In genomic region chr5:33789558-33789957, GRCh38 we compare ENCODE assay signal across 11 cellular contexts.
"Had no signal": no experiment of that assay in that cellular context is flagged by ENCODE, and none has a peak within 500 bp of the region (broad histone marks: within the 10 kb centered on the region; RNA-seq: fewer than 3 reads in every experiment).

No MANE protein-coding gene starts in this region.

- ATAC-seq: left colon, T-helper 17 cell had no signal

- H3K4me1 ChIP-seq: transverse colon had no signal

- H3K27ac ChIP-seq: ovary, transverse colon had no signal

- H3K36me3 ChIP-seq: ovary, transverse colon had no signal

- H3K9me3 Mint-ChIP-seq: activated T-helper 2 cell treated with anti-CD3 and anti-CD28 coated beads, Interferon-gamma antibody, Interleukin-2, Interleukin-4, amounts not matched to agents 10 μg/mL and 5 μg/mL and 100 μg/mL, durations not matched to agents 14 hours and 24 hours and 36 hours; central memory CD8-positive, alpha-beta T cell; dendritic cell treated with granulocyte-macrophage colony-stimulating factor and Interleukin-4, amounts not matched to agents 40 ng/mL and 50 ng/mL, for 4 days had no signal

- H3K27me3 Mint-ChIP-seq: dendritic cell treated with granulocyte-macrophage colony-stimulating factor and Interleukin-4, amounts not matched to agents 40 ng/mL and 50 ng/mL, for 4 days; T-helper 17 cell had no signal

- H3K9me3 ChIP-seq: ovary, transverse colon had no signal

- DNase-seq: activated CD4-positive, alpha-beta T cell treated with anti-CD3 and anti-CD28 coated beads, Interleukin-2, amount 50 U/mL, for 1 hour; activated naive CD4-positive, alpha-beta T cell treated with anti-CD3 and anti-CD28 coated beads, Interleukin-2, amount 10 ng/mL, durations not matched to agents 7 days and 5 days; endodermal cell; erythroblast; left colon; ovary; T-helper 17 cell; transverse colon had no signal

- H3K27me3 ChIP-seq: ovary, transverse colon had no signal

- H3K4me3 ChIP-seq: ovary, transverse colon had no signal

- H3K36me3 Mint-ChIP-seq: activated naive CD4-positive, alpha-beta T cell treated with anti-CD3 and anti-CD28 coated beads, Interleukin-2, amount 10 ng/mL, durations not matched to agents 7 days and 5 days had no signal

- H3K27ac Mint-ChIP-seq: activated naive CD4-positive, alpha-beta T cell treated with anti-CD3 and anti-CD28 coated beads, Interleukin-2, amount 10 ng/mL, durations not matched to agents 7 days and 5 days; activated T-helper 2 cell treated with anti-CD3 and anti-CD28 coated beads, Interferon-gamma antibody, Interleukin-2, Interleukin-4, amounts not matched to agents 10 μg/mL and 5 μg/mL and 100 μg/mL, durations not matched to agents 14 hours and 24 hours and 36 hours; dendritic cell treated with granulocyte-macrophage colony-stimulating factor and Interleukin-4, amounts not matched to agents 40 ng/mL and 50 ng/mL, for 4 days; endodermal cell; T-helper 17 cell had no signal

- H3K4me1 Mint-ChIP-seq: activated naive CD4-positive, alpha-beta T cell treated with anti-CD3 and anti-CD28 coated beads, Interleukin-2, amount 10 ng/mL, durations not matched to agents 7 days and 5 days; central memory CD8-positive, alpha-beta T cell; T-helper 17 cell had no signal

- H3K4me3 Mint-ChIP-seq: activated naive CD4-positive, alpha-beta T cell treated with anti-CD3 and anti-CD28 coated beads, Interleukin-2, amount 10 ng/mL, durations not matched to agents 7 days and 5 days; central memory CD8-positive, alpha-beta T cell; dendritic cell treated with granulocyte-macrophage colony-stimulating factor and Interleukin-4, amounts not matched to agents 40 ng/mL and 50 ng/mL, for 4 days; endodermal cell; T-helper 17 cell had no signal
